ENCODE assay signal across 22 cellular contexts in genomic region chr9:104258289-104259045, GRCh38.
DNase-seq lines count a peak whose midpoint lies in the region; ATAC-seq and TF ChIP-seq lines count a peak whose summit lies in the region.
"Had no signal": no experiment of that assay in that cellular context is flagged by ENCODE, and none has a peak within 500 bp of the region (broad histone marks: within the 10 kb centered on the region; RNA-seq: fewer than 3 reads in every experiment).

No MANE protein-coding gene starts in this region.

- H2BK12ac ChIP-seq in H9 (ENCODE audit: insufficient read length, low read depth, low read length) = no peak overlapping the region

- H2BK120ac ChIP-seq in H9 (ENCODE audit: low read depth, low read length, poor library complexity, severe bottlenecking) = no peak overlapping the region

- no peaks in the 10 kb centered on the region for H3K23me2 ChIP-seq in H9 (ENCODE audit: insufficient read length, low read depth, low read length, poor library complexity, severe bottlenecking)

- no peak for TF ChIP-seq CTCF in H9 (conservative IDR thresholded peaks at IDR 0.05)
- TF ChIP-seq CTCF in WTC11 (IDR thresholded peaks at IDR 0.05) = no peak
- no peak for TF ChIP-seq CTCF in progenitor cell of endocrine pancreas (IDR thresholded peaks at IDR 0.05; ENCODE audit: unreplicated experiment)
- TF ChIP-seq CTCF in right lobe of liver (IDR thresholded peaks at IDR 0.05) = no peak

- no peak overlapping the region for H3K9ac ChIP-seq in H9 (ENCODE audit: extremely low read depth, insufficient read length, low read length)
- no peak overlapping the region for H3K9ac ChIP-seq in Karpas-422 (ENCODE audit: low read length)
- H3K9ac ChIP-seq: BLaER1, SK-N-SH had no signal

- H3K56ac ChIP-seq in H9 (ENCODE audit: insufficient read length, low read depth, low read length) = no peak overlapping the region

- no peaks in the 10 kb centered on the region for H3K36me3 ChIP-seq in Karpas-422 (ENCODE audit: insufficient read depth, low read length)
- H3K36me3 ChIP-seq in right lobe of liver = no peaks in the 10 kb centered on the region
- H3K36me3 ChIP-seq: BLaER1 had no signal

- H3K4me2 ChIP-seq in H9 (ENCODE audit: insufficient read depth, insufficient read length, low read length) (peak overlapping the region; percentile 89), Karpas-422 (ENCODE audit: low read depth, low read length, poor library complexity, severe bottlenecking) (no peak overlapping the region)
- H3K4me2 ChIP-seq: A549, BLaER1, SK-N-SH had no signal

- H3K9me2 ChIP-seq in Karpas-422 (replicated peaks; ENCODE audit: insufficient read depth, low read length) = no peaks in the 10 kb centered on the region
- H3K9me2 ChIP-seq: SK-N-SH had no signal

- no peak overlapping the region for H3K23ac ChIP-seq in H9 (ENCODE audit: insufficient read length, low read depth, low read length)

- H3K27me3 Mint-ChIP-seq in H9 (ENCODE audit: low read depth) = no peaks in the 10 kb centered on the region
- H3K27me3 Mint-ChIP-seq in WTC11 (ENCODE audit: low read depth) = no peaks in the 10 kb centered on the region
- H3K27me3 Mint-ChIP-seq in progenitor cell of endocrine pancreas = no peaks in the 10 kb centered on the region

- H2BK5ac ChIP-seq in H9 (ENCODE audit: insufficient read length, low read length) = no peak overlapping the region

- peak overlapping the region; percentile 51 to 73 for H3K4me3 Mint-ChIP-seq in H9
- peak overlapping the region; percentile 57 for H3K4me3 Mint-ChIP-seq in WTC11
- H3K4me3 Mint-ChIP-seq in progenitor cell of endocrine pancreas (ENCODE audit: low read depth) = peak overlapping the region; percentile 8
- H3K4me3 Mint-ChIP-seq: CD4-positive, alpha-beta memory T cell had no signal

- no peaks in the 10 kb centered on the region for H3K27me3 ChIP-seq in H9 (ENCODE audit: insufficient read depth, low read length)
- H3K27me3 ChIP-seq in Karpas-422 (ENCODE audit: low read length) = no peaks in the 10 kb centered on the region
- H3K27me3 ChIP-seq in right lobe of liver = no peaks in the 10 kb centered on the region
- H3K27me3 ChIP-seq: BLaER1 had no signal

- H3K36me3 Mint-ChIP-seq in H9 (ENCODE audit: insufficient read depth in 1 of 3, low read depth in 3 of 3) (peaks cover 3 to 22% (median 11%) of the 10 kb centered on the region in 3 experiments), WTC11 (peaks cover 26% of the 10 kb centered on the region), progenitor cell of endocrine pancreas (ENCODE audit: insufficient read depth) (no peaks in the 10 kb centered on the region)
- H3K36me3 Mint-ChIP-seq: CD4-positive, alpha-beta memory T cell had no signal

- no peaks in the 10 kb centered on the region for H3K79me2 ChIP-seq in H9 (ENCODE audit: insufficient read depth, low read length)
- no peaks in the 10 kb centered on the region for H3K79me2 ChIP-seq in Karpas-422 (ENCODE audit: low read length)

- H3K9me3 ChIP-seq in H9 (ENCODE audit: control insufficient read depth, low read depth, low read length) (peaks cover 4% of the 10 kb centered on the region), Karpas-422 (ENCODE audit: low read length) (no peaks in the 10 kb centered on the region), right lobe of liver (no peaks in the 10 kb centered on the region)
- H3K9me3 ChIP-seq: A549, BLaER1, SK-N-SH had no signal

- no peak overlapping the region for H2BK15ac ChIP-seq in H9 (ENCODE audit: low read depth, low read length)

- H2AFZ ChIP-seq in H9 (ENCODE audit: low read length) = peak overlapping the region; percentile 75
- H2AFZ ChIP-seq in Karpas-422 (ENCODE audit: low read length) = no peak overlapping the region

- no peak overlapping the region for H3T11ph ChIP-seq in H9 (ENCODE audit: low read length)

- H4K5ac ChIP-seq in H9 (ENCODE audit: insufficient read length, low read depth, low read length) = no peak overlapping the region

- H3K4me1 Mint-ChIP-seq in H9 (peaks cover 73 to 76% of the 10 kb centered on the region in 2 experiments), WTC11 (peaks cover 82% of the 10 kb centered on the region), progenitor cell of endocrine pancreas (ENCODE audit: low read depth) (peaks cover 7% of the 10 kb centered on the region)
- H3K4me1 Mint-ChIP-seq: CD4-positive, alpha-beta memory T cell had no signal

- peaks cover 11 to 15% of the 10 kb centered on the region in 2 experiments for H3K9me3 Mint-ChIP-seq in H9
- peaks cover 16% of the 10 kb centered on the region for H3K9me3 Mint-ChIP-seq in WTC11
- H3K9me3 Mint-ChIP-seq in progenitor cell of endocrine pancreas (ENCODE audit: low read depth) = peaks cover 14% of the 10 kb centered on the region

- H3K4me1 ChIP-seq in H9 (ENCODE audit: insufficient read depth, low read length) (peaks cover 4% of the 10 kb centered on the region; the same call in 1 of the 2 replicates), Karpas-422 (ENCODE audit: low read length) (no peaks in the 10 kb centered on the region), right lobe of liver (no peaks in the 10 kb centered on the region)
- H3K4me1 ChIP-seq: A549, BLaER1 had no signal

- H3K27ac Mint-ChIP-seq in H9 = peak overlapping the region; percentile 84 to 98 (median 95)
- peak overlapping the region; percentile 93 for H3K27ac Mint-ChIP-seq in WTC11
- no peak overlapping the region for H3K27ac Mint-ChIP-seq in progenitor cell of endocrine pancreas
- H3K27ac Mint-ChIP-seq: CD4-positive, alpha-beta memory T cell had no signal

- peak; percentile 68 for ATAC-seq in WTC11
- ATAC-seq in right lobe of liver = no peak
- ATAC-seq: A549, PC-3 had no signal

- CTCF ChIA-PET in WTC11 (lab: Charles Lee) = no interaction called here

- H3K4ac ChIP-seq in H9 (ENCODE audit: low read depth, low read length) = no peak overlapping the region

- H2AK5ac ChIP-seq in H9 (ENCODE audit: insufficient read length, low read length) = no peak overlapping the region

- POLR2A ChIA-PET in WTC11 (lab: Charles Lee) = interaction anchor here (0.7 kb wide), 1 partner anchor 1080 kb away, joined by 3 read pairs; no protein-coding TSS in a partner anchor

- WGBS in H9 (ENCODE audit: extremely low coverage, insufficient read length, low lambda C conversion rate) = no CpG with 5 or more reads among the region's 10 CpGs
- 31% methylated on average over 10 of the region's 10 CpGs for WGBS in right lobe of liver (ENCODE audit: insufficient coverage, low coverage, low lambda C conversion rate, missing lambda C conversion rate)

- H4K8ac ChIP-seq in H9 (replicated peaks; ENCODE audit: insufficient read length, low read depth, low read length) = no peak overlapping the region

- H4K20me1 ChIP-seq in H9 (ENCODE audit: control insufficient read depth, insufficient read depth, insufficient read length) = no peaks in the 10 kb centered on the region
- H4K20me1 ChIP-seq in Karpas-422 (ENCODE audit: insufficient read depth, low read depth, low read length) = no peaks in the 10 kb centered on the region
- H4K20me1 ChIP-seq: BLaER1 had no signal

- H3K4me3 ChIP-seq in Karpas-422 (ENCODE audit: low read length) = no peak overlapping the region
- no peak overlapping the region for H3K4me3 ChIP-seq in right lobe of liver
- H3K4me3 ChIP-seq: A549, BLaER1 had no signal

- no peak overlapping the region for H4K91ac ChIP-seq in H9 (ENCODE audit: insufficient read length, low read depth, low read length)

- no peak for TF ChIP-seq POLR2A in right lobe of liver (IDR thresholded peaks at IDR 0.05)

- peak; percentile 38 for DNase-seq in H9
- peak; percentile 18 for DNase-seq in WTC11 (ENCODE audit: low spot score)
- DNase-seq in iPS DF 4.7 (ENCODE audit: extremely low read depth, low spot score) = peak; percentile 33
- DNase-seq in progenitor cell of endocrine pancreas (ENCODE audit: low spot score, unreplicated experiment) = no peak
- DNase-seq in Karpas-422 = no peak
- no peak for DNase-seq in activated CD8-positive, alpha-beta memory T cell treated with anti-CD3 and anti-CD28 coated beads, Interleukin-2, amount 50 U/mL, for 4 hours
- no peak for DNase-seq in inferior parietal cortex (ENCODE audit: extremely low spot score)
- no peak for DNase-seq in right lobe of liver
- DNase-seq: Calu3; CD4-positive, alpha-beta memory T cell; KBM-7; NCI-H1417; NCI-H187; NCI-H2227 treated with DMSO at 0.1 percent for 48 hours; NCI-H510A treated with DMSO at 0.1 percent for 48 hours; NCI-H82; PC-3; RPMI8226; SHP77 treated with DMSO at 0.1 percent for 48 hours; SK-N-SH had no signal

- H2BK20ac ChIP-seq in H9 (ENCODE audit: low read depth, low read length, poor library complexity, severe bottlenecking) = no peak overlapping the region

- no peak overlapping the region for H3K18ac ChIP-seq in H9 (ENCODE audit: insufficient read length, low read depth, low read length)

- H3K14ac ChIP-seq in H9 (ENCODE audit: insufficient read depth, low read length) = no peak overlapping the region

- H3K27ac ChIP-seq in H9 (ENCODE audit: insufficient read length, low read depth, low read length) (peak overlapping the region; percentile 80), Karpas-422 (ENCODE audit: low read length) (no peak overlapping the region), right lobe of liver (no peak overlapping the region)
- H3K27ac ChIP-seq: A549, BLaER1 had no signal

- no peaks in the 10 kb centered on the region for H3K79me1 ChIP-seq in H9 (ENCODE audit: insufficient read depth, low read depth, low read length, poor library complexity, severe bottlenecking)

- intact Hi-C loops in right lobe of liver (cut with DNase I) = no loop called here

TF ChIP-seq in WTC11, 78 proteins besides CTCF, POLR2A, EP300 and RAD21:
- TF ChIP-seq TEAD1 (CRISPR knock-in tag; IDR thresholded peaks at IDR 0.05) = peak; percentile 17; the same call in 1 of the 2 replicates
- no peak for TF ChIP-seq ZNF317 (CRISPR knock-in tag; IDR thresholded peaks at IDR 0.05; ENCODE audit: borderline replicate concordance, low read depth)
TF ChIP-seq in WTC11: peak in this region for 1.

Comparison
In these comparisons a context has a peak if more than half of its experiments do, and no peak if none do; other contexts are left out.
1. DNase-seq: peak in H9 (single experiment), WTC11 (single experiment) and iPS DF 4.7 (single experiment); none in progenitor cell of endocrine pancreas (single experiment), Karpas-422 (single experiment), activated CD8-positive, alpha-beta memory T cell treated with anti-CD3 and anti-CD28 coated beads, Interleukin-2, amount 50 U/mL, for 4 hours (single experiment), inferior parietal cortex (single experiment) and right lobe of liver (0 of 3).
2. H3K4me3 Mint-ChIP-seq: peak in every context shown above with its lines; median percentile 62 in H9; 57 in WTC11; 8 in progenitor cell of endocrine pancreas.